In genomic region chr17:6749519-6749918, GRCh38 we compare ENCODE assay signal across 1 cellular context.
TF ChIP-seq lines count a peak whose summit lies in the region.

No MANE protein-coding gene starts in this region.

TF ChIP-seq in IMR-90, 13 proteins besides CTCF, POLR2A, EP300 and RAD21:
- TF ChIP-seq CEBPB (IDR thresholded peaks at IDR 0.05; ENCODE audit: low read depth, low read length) (no peak), MXI1 (IDR thresholded peaks at IDR 0.05; ENCODE audit: borderline replicate concordance, low read depth, low read length) (no peak), BHLHE40 (IDR thresholded peaks at IDR 0.05; ENCODE audit: low read depth, low read length) (no peak), CHD1 (IDR thresholded peaks at IDR 0.05; ENCODE audit: low read depth, low read length) (no peak), NFE2L2 (IDR thresholded peaks at IDR 0.05; ENCODE audit: low read depth, low read length) (no peak), FOS (IDR thresholded peaks at IDR 0.05; ENCODE audit: low read depth, low read length) (no peak), MAZ (IDR thresholded peaks at IDR 0.05; ENCODE audit: borderline replicate concordance, low read depth, low read length) (no peak), USF2 (IDR thresholded peaks at IDR 0.05; ENCODE audit: low read depth, low read length) (no peak), ELK1 (IDR thresholded peaks at IDR 0.05; ENCODE audit: borderline replicate concordance, low read depth, low read length) (no peak), MAFK (IDR thresholded peaks at IDR 0.05; ENCODE audit: low read depth, low read length) (no peak)
